8 cellular contexts compared by ENCODE assay signal in genomic region chr7:94907420-94908203, GRCh38. TPM values are rescaled to one million over a fixed set of nuclear protein-coding genes. Genes with fewer than 3 reads are reported as not detected.
DNase-seq lines count a peak whose midpoint lies in the region; ATAC-seq and TF ChIP-seq lines count a peak whose summit lies in the region.

Gene PPP1R9A, plus strand, starts transcription at chr7:94907594. Its CDS starts 2,520 bp downstream, at chr7:94910114.

- TF ChIP-seq EP300 in suprapubic skin (IDR thresholded peaks at IDR 0.05), result no peak

- peak within 1 kb of the TSS; percentile 35 for H3K27ac ChIP-seq in suprapubic skin

- peak; percentile 39 for ATAC-seq in HG02884 (IDR thresholded peaks at IDR 0.05; ENCODE audit: unreplicated experiment)
- ATAC-seq in HG03439 (IDR thresholded peaks at IDR 0.05; ENCODE audit: unreplicated experiment), result no peak

- H3K9me3 ChIP-seq in endocrine pancreas (ENCODE audit: control insufficient read depth, low read length), result no peaks in the 10 kb centered on the region
- no peaks in the 10 kb centered on the region for H3K9me3 ChIP-seq in suprapubic skin

- intact Hi-C loops in CD14-positive monocyte (cut with micrococcal nuclease), result no loop called here
- intact Hi-C loops in activated T-helper 1 cell treated with anti-CD3 and anti-CD28 coated beads, Interleukin-12 subunit alpha, Interleukin-12 subunit beta, Interleukin-2, Interleukin-4 antibody, amounts not matched to agents 30 ng/mL and 10 ng/mL and 1 ng/mL, durations not matched to agents 14 hours and 24 hours and 36 hours (cut with micrococcal nuclease), result no loop called here

- no peak within 1 kb of the TSS for H3K27ac Mint-ChIP-seq in CD14-positive monocyte
- H3K27ac Mint-ChIP-seq in activated T-helper 1 cell treated with anti-CD3 and anti-CD28 coated beads, Interleukin-12 subunit alpha, Interleukin-12 subunit beta, Interleukin-2, Interleukin-4 antibody, amounts not matched to agents 30 ng/mL and 10 ng/mL and 1 ng/mL, durations not matched to agents 14 hours and 24 hours and 36 hours, result no peak within 1 kb of the TSS

- DNase-seq in CD14-positive monocyte (ENCODE audit: low spot score) (no peak), OCI-M2 (lab: John Stamatoyannopoulos, UW; ENCODE audit: unreplicated experiment) (peak; percentile 25), lung microvascular endothelial cell (ENCODE audit: low read depth in 2 of 2) (peak; percentile 1 to 49), suprapubic skin (ENCODE audit: low spot score in 2 of 2) (no peak)
- DNase-seq in activated T-helper 1 cell treated with anti-CD3 and anti-CD28 coated beads, Interleukin-12 subunit alpha, Interleukin-12 subunit beta, Interleukin-2, Interleukin-4 antibody, amounts not matched to agents 30 ng/mL and 10 ng/mL and 1 ng/mL, durations not matched to agents 14 hours and 24 hours and 36 hours (ENCODE audit: low spot score), result no peak

- TF ChIP-seq CTCF in CD14-positive monocyte (IDR thresholded peaks at IDR 0.05) (no peak), suprapubic skin (IDR thresholded peaks at IDR 0.05) (no peak)

- H3K4me3 ChIP-seq in endocrine pancreas (ENCODE audit: control insufficient read depth, insufficient read depth, low read length), result peak within 1 kb of the TSS; percentile 89
- peak within 1 kb of the TSS; percentile 56 for H3K4me3 ChIP-seq in suprapubic skin

- no peak for TF ChIP-seq POLR2A in suprapubic skin (IDR thresholded peaks at IDR 0.05)

- peaks cover 16% of the 10 kb centered on the region for H3K4me1 ChIP-seq in endocrine pancreas (ENCODE audit: control insufficient read depth, insufficient read depth, low read length)
- peaks cover 17% of the 10 kb centered on the region for H3K4me1 ChIP-seq in suprapubic skin

- WGBS in suprapubic skin, result 5% methylated on average over 15 of the region's 95 CpGs

- H3K4me1 Mint-ChIP-seq in CD14-positive monocyte, result peaks cover 10% of the 10 kb centered on the region
- peaks cover 4% of the 10 kb centered on the region for H3K4me1 Mint-ChIP-seq in activated T-helper 1 cell treated with anti-CD3 and anti-CD28 coated beads, Interleukin-12 subunit alpha, Interleukin-12 subunit beta, Interleukin-2, Interleukin-4 antibody, amounts not matched to agents 30 ng/mL and 10 ng/mL and 1 ng/mL, durations not matched to agents 14 hours and 24 hours and 36 hours (ENCODE audit: low read depth)

- no peaks in the 10 kb centered on the region for H3K36me3 Mint-ChIP-seq in CD14-positive monocyte
- no peaks in the 10 kb centered on the region for H3K36me3 Mint-ChIP-seq in activated T-helper 1 cell treated with anti-CD3 and anti-CD28 coated beads, Interleukin-12 subunit alpha, Interleukin-12 subunit beta, Interleukin-2, Interleukin-4 antibody, amounts not matched to agents 30 ng/mL and 10 ng/mL and 1 ng/mL, durations not matched to agents 14 hours and 24 hours and 36 hours (ENCODE audit: low read depth)

- peaks cover 0 to 9% (median 1%) of the 10 kb centered on the region in 7 donors for H3K9me3 Mint-ChIP-seq in CD14-positive monocyte
- no peaks in the 10 kb centered on the region for H3K9me3 Mint-ChIP-seq in activated T-helper 1 cell treated with anti-CD3 and anti-CD28 coated beads, Interleukin-12 subunit alpha, Interleukin-12 subunit beta, Interleukin-2, Interleukin-4 antibody, amounts not matched to agents 30 ng/mL and 10 ng/mL and 1 ng/mL, durations not matched to agents 14 hours and 24 hours and 36 hours

- peak within 1 kb of the TSS; percentile 52 to 81 for H3K4me3 Mint-ChIP-seq in CD14-positive monocyte
- no peak within 1 kb of the TSS for H3K4me3 Mint-ChIP-seq in activated T-helper 1 cell treated with anti-CD3 and anti-CD28 coated beads, Interleukin-12 subunit alpha, Interleukin-12 subunit beta, Interleukin-2, Interleukin-4 antibody, amounts not matched to agents 30 ng/mL and 10 ng/mL and 1 ng/mL, durations not matched to agents 14 hours and 24 hours and 36 hours

- H3K27me3 ChIP-seq in endocrine pancreas (ENCODE audit: control insufficient read depth, insufficient read depth, low read length) (no peaks in the 10 kb centered on the region), suprapubic skin (peaks cover 33% of the 10 kb centered on the region)

- H3K9ac ChIP-seq in endocrine pancreas (ENCODE audit: control insufficient read depth, insufficient read depth, low read length), result peak within 1 kb of the TSS; percentile 85

- no peaks in the 10 kb centered on the region for H3K36me3 ChIP-seq in endocrine pancreas (ENCODE audit: control insufficient read depth, insufficient read depth, low read length)
- no peaks in the 10 kb centered on the region for H3K36me3 ChIP-seq in suprapubic skin

- H3K27me3 Mint-ChIP-seq in CD14-positive monocyte (ENCODE audit: low read depth in 3 of 3), result peaks cover 29 to 48% (median 44%) of the 10 kb centered on the region in 3 donors
- peaks cover 37% of the 10 kb centered on the region for H3K27me3 Mint-ChIP-seq in activated T-helper 1 cell treated with anti-CD3 and anti-CD28 coated beads, Interleukin-12 subunit alpha, Interleukin-12 subunit beta, Interleukin-2, Interleukin-4 antibody, amounts not matched to agents 30 ng/mL and 10 ng/mL and 1 ng/mL, durations not matched to agents 14 hours and 24 hours and 36 hours (ENCODE audit: insufficient read depth)

RNA-seq across cellular contexts. Expression of gene PPP1R9A, which starts in this region (rescaled TPM):
- polyA plus RNA-seq in CD14-positive monocyte, result not detected
- total RNA-seq in lung microvascular endothelial cell, result 5.0 and 9.9 TPM in 2 replicates
- 1 to 10 TPM in 3 of 4 donors, under 1 TPM in 1; 0.49 to 8.6 (median 2.5) TPM for total RNA-seq in suprapubic skin
- not detected in 2 replicates for total RNA-seq in activated T-helper 1 cell treated with anti-CD3 and anti-CD28 coated beads, Interleukin-12 subunit alpha, Interleukin-12 subunit beta, Interleukin-2, Interleukin-4 antibody, amounts not matched to agents 30 ng/mL and 10 ng/mL and 1 ng/mL, durations not matched to agents 14 hours and 24 hours and 36 hours

Comparison
In these comparisons a context has a peak if more than half of its experiments do, and no peak if none do; other contexts are left out.
1. DNase-seq: peak in OCI-M2 (single experiment) and lung microvascular endothelial cell (2 of 2); none in CD14-positive monocyte (single experiment), suprapubic skin (0 of 2) and activated T-helper 1 cell treated with anti-CD3 and anti-CD28 coated beads, Interleukin-12 subunit alpha, Interleukin-12 subunit beta, Interleukin-2, Interleukin-4 antibody, amounts not matched to agents 30 ng/mL and 10 ng/mL and 1 ng/mL, durations not matched to agents 14 hours and 24 hours and 36 hours (single experiment).